1 cellular context compared by ENCODE assay signal in genomic region chr3:149375824-149376196, GRCh38.
TF ChIP-seq lines count a peak whose summit lies in the region.

No MANE protein-coding gene starts in this region.

TF ChIP-seq in WTC11, 78 proteins besides CTCF, POLR2A, EP300 and RAD21 (continued from another document):
- TF ChIP-seq ATF3 (CRISPR knock-in tag; conservative IDR thresholded peaks at IDR 0.05) (no peak), NFATC4 (CRISPR knock-in tag; IDR thresholded peaks at IDR 0.05) (no peak), NR1H2 (CRISPR knock-in tag; IDR thresholded peaks at IDR 0.05) (no peak), ZNF317 (CRISPR knock-in tag; IDR thresholded peaks at IDR 0.05; ENCODE audit: borderline replicate concordance, low read depth) (no peak), ZNF138 (CRISPR knock-in tag; conservative IDR thresholded peaks at IDR 0.05) (no peak), ESRRA (CRISPR knock-in tag; IDR thresholded peaks at IDR 0.05; ENCODE audit: borderline replicate concordance) (no peak)
